1 cellular context compared by ENCODE assay signal in genomic region chr7:73978681-73979563, GRCh38.
TF ChIP-seq lines count a peak whose summit lies in the region.

No MANE protein-coding gene starts in this region.

TF ChIP-seq in HepG2, 621 proteins besides CTCF, POLR2A, EP300 and RAD21 (continued from another document and continues in another):
- TF ChIP-seq PRDM15 (CRISPR knock-in tag; IDR thresholded peaks at IDR 0.05) (no peak), ZNF430 (CRISPR knock-in tag; IDR thresholded peaks at IDR 0.05) (no peak), POGK (CRISPR knock-in tag; conservative IDR thresholded peaks at IDR 0.05) (0 out of 2 replicates have a peak, but pooled peaks have one; percentile 48), PBX2 (CRISPR knock-in tag; IDR thresholded peaks at IDR 0.05) (no peak), BCL3 (CRISPR knock-in tag; IDR thresholded peaks at IDR 0.05) (no peak), ZNF691 (CRISPR knock-in tag; IDR thresholded peaks at IDR 0.05; ENCODE audit: borderline replicate concordance, low read depth) (peak; percentile 39; the same call in 1 of the 2 replicates), E2F1 (CRISPR knock-in tag; IDR thresholded peaks at IDR 0.05) (no peak), ZNF737 (CRISPR knock-in tag; IDR thresholded peaks at IDR 0.05; ENCODE audit: borderline replicate concordance) (no peak), ZNF773 (CRISPR knock-in tag; IDR thresholded peaks at IDR 0.05; ENCODE audit: borderline replicate concordance) (no peak), ZNF251 (CRISPR knock-in tag; IDR thresholded peaks at IDR 0.05) (no peak), ZNF530 (CRISPR knock-in tag; IDR thresholded peaks at IDR 0.05; ENCODE audit: low read depth) (no peak), KLF11 (CRISPR knock-in tag; IDR thresholded peaks at IDR 0.05) (no peak), PATZ1 (CRISPR knock-in tag; IDR thresholded peaks at IDR 0.05) (peak; percentile 44; the same call in 1 of the 2 replicates), BRD4 (CRISPR knock-in tag; IDR thresholded peaks at IDR 0.05) (peak; percentile 31; the same call in 1 of the 2 replicates), PCBP2 (optimal IDR thresholded peaks at IDR 0.05; ENCODE audit: low read depth, low read length, poor library complexity, severe bottlenecking) (no peak), ZNF674 (CRISPR knock-in tag; IDR thresholded peaks at IDR 0.05; ENCODE audit: low read depth) (no peak), KLF9 (CRISPR knock-in tag; IDR thresholded peaks at IDR 0.05; ENCODE audit: low read depth) (no peak), HBP1 (CRISPR knock-in tag; IDR thresholded peaks at IDR 0.05; ENCODE audit: low read depth) (no peak), FOXO4 (CRISPR knock-in tag; conservative IDR thresholded peaks at IDR 0.05) (no peak), ZNF549 (CRISPR knock-in tag; IDR thresholded peaks at IDR 0.05) (peak; percentile 89; the same call in 1 of the 2 replicates), ZNF362 (CRISPR knock-in tag; IDR thresholded peaks at IDR 0.05; ENCODE audit: borderline replicate concordance) (no peak), NONO (IDR thresholded peaks at IDR 0.05) (no peak), NONO (CRISPR knock-in tag; conservative IDR thresholded peaks at IDR 0.05) (peak; percentile 84), ZNF281 (CRISPR knock-in tag; IDR thresholded peaks at IDR 0.05; ENCODE audit: borderline replicate concordance) (0 out of 2 replicates have a peak, but pooled peaks have one; percentile 33), CERS6 (CRISPR knock-in tag; IDR thresholded peaks at IDR 0.05) (no peak), ELK4 (CRISPR knock-in tag; IDR thresholded peaks at IDR 0.05; ENCODE audit: borderline replicate concordance) (no peak)
